25 cellular contexts compared by ENCODE assay signal in the genomic region with DNA sequence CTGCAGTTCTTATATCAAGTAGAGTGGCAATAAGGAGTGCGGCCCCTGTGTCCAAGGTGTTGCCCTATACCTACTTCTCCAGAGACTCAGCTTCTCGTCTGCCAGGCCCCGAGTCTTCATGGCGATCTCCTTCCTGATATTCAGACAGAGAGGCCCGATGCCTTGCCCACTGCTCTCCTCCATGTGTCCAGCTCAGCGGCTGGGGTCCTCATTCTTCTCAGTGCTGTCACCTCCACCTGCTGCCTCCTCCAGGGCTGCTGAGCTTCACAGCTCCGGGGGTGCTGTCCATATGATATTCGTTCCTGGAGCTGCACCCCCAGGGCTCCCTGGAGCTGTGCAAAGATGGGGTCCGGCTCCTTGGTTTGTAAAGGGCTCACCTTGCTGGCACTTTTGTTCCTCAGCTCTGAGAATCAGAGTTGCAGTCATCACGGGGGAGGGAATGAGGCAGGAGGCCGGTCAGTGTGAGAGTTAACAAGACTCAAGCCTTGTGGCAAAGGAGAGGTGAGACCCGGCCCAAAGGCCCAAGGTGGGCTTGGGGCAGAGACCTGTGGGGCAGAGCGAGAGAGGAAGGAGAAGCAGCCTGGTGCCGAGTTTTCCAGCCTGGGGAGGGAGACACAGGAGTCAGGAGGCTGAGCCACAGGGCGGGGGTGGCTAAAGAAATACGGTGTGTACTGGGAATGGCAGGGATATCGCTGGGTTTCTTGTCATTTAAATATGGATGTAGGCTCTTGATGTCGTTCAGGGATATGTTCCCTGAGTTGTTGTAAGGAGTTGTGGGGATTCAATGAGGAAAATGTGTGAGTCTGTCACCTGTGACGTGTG.
"Had no signal": no experiment of that assay in that cellular context is flagged by ENCODE, and none has a peak within 500 bp of the region (broad histone marks: within the 10 kb centered on the region; RNA-seq: fewer than 3 reads in every experiment).

No MANE protein-coding gene starts in this region.

- H3K27me3 ChIP-seq: heart right ventricle, hepatocyte, left lung, ovary, spleen, suprapubic skin, tibial artery, upper lobe of right lung had no signal

- H3K9me3 ChIP-seq: heart right ventricle, left lung, lower lobe of right lung, ovary, prostate gland, spleen, suprapubic skin, thoracic aorta, tibial artery, upper lobe of right lung had no signal

- DNase-seq: heart right ventricle; kidney glomerular epithelial cell; left cardiac atrium; left lung; lower lobe of right lung; mammary epithelial cell; mesenchymal stem cell; naive B cell; retina; right cardiac atrium; small intestine; spleen; stimulated activated CD4-positive, alpha-beta T cell treated with anti-CD3 and anti-CD28 coated beads, Interleukin-4, amount 100 ng/mL, for 24 hours; stimulated activated naive CD4-positive, alpha-beta T cell; stimulated activated naive CD8-positive, alpha-beta T cell treated with anti-CD3 and anti-CD28 coated beads, Interleukin-15, amount 100 ng/mL, for 72 hours; trophoblast cell; upper lobe of right lung had no signal

- H3K27ac ChIP-seq: heart right ventricle, hepatocyte, left lung, lower lobe of right lung, ovary, prostate gland, spleen, suprapubic skin, thoracic aorta, tibial artery, upper lobe of right lung had no signal

- FAIRE-seq: keratinocyte, small intestine had no signal

- ATAC-seq: heart right ventricle; left cardiac atrium; left lung; lower lobe of right lung; right cardiac atrium; sciatic nerve; stimulated activated naive CD8-positive, alpha-beta T cell treated with anti-CD3 and anti-CD28 coated beads, Interleukin-15, amount 100 ng/mL, for 72 hours; upper lobe of right lung had no signal

- H3K36me3 ChIP-seq: left lung, lower lobe of right lung, ovary, prostate gland, spleen, suprapubic skin, thoracic aorta, tibial artery, upper lobe of right lung had no signal

- H3K4me3 ChIP-seq: heart right ventricle, hepatocyte, left lung, lower lobe of right lung, ovary, prostate gland, spleen, suprapubic skin, thoracic aorta, tibial artery, upper lobe of right lung had no signal
